Comparison of ENCODE assay signal across 12 cellular contexts in the genomic region with DNA sequence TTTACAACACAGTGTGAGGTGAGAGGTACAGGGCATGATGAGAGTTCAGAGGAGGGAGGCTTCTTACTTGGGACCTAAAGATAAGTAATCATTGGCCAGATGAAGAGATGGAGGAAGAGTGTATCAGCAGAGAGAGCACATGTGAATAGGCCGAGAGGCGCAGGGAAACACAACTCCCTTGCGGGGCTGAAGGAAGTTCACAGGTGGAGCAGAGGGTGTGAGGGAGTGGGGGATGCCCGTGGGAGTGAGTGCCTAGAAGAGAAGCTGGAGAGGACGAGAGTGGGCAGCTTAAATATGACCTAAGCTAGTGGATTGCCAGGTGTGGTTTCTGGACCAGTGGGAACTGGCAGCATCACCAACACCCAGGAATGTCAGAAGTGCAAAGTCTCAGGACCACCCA.
A peak's percentile ranks its signal among the peaks of the same experiment; 100 is the strongest.
DNase-seq lines count a peak whose midpoint lies in the region; ATAC-seq and TF ChIP-seq lines count a peak whose summit lies in the region.
"Had no signal": no experiment of that assay in that cellular context is flagged by ENCODE, and none has a peak within 500 bp of the region (broad histone marks: within the 10 kb centered on the region; RNA-seq: fewer than 3 reads in every experiment).

No MANE protein-coding gene starts in this region.

- H2AFZ ChIP-seq in ACC112 (ENCODE audit: low read length, unreplicated experiment): peak overlapping the region; percentile 21
- H2AFZ ChIP-seq: PC-9 had no signal

- no peak for ATAC-seq in GM19351 (IDR thresholded peaks at IDR 0.05; ENCODE audit: unreplicated experiment)

- H3K18ac ChIP-seq in mesendoderm (ENCODE audit: low read length): no peak overlapping the region

- no peak overlapping the region for H4K5ac ChIP-seq in mesendoderm (ENCODE audit: low read length)

- H3K79me2 ChIP-seq in ACC112 (ENCODE audit: control insufficient read depth, insufficient read depth, low read length, unreplicated experiment) (no peaks in the 10 kb centered on the region), mesendoderm (ENCODE audit: control insufficient read depth, insufficient read depth, low read length) (no peaks in the 10 kb centered on the region)

- peak overlapping the region; percentile 14 for H2AK5ac ChIP-seq in mesendoderm (ENCODE audit: low read length)

- no peaks in the 10 kb centered on the region for H3K27me3 ChIP-seq in ACC112 (ENCODE audit: insufficient read depth, low read length)
- no peaks in the 10 kb centered on the region for H3K27me3 ChIP-seq in SJCRH30
- no peaks in the 10 kb centered on the region for H3K27me3 ChIP-seq in mesendoderm (ENCODE audit: insufficient read depth, low read length, poor library complexity)
- no peaks in the 10 kb centered on the region for H3K27me3 ChIP-seq in Caco-2 (replicated peaks; ENCODE audit: control insufficient read depth, insufficient read depth, low read length)

- no peak overlapping the region for H3K27ac Mint-ChIP-seq in Caco-2 (ENCODE audit: unreplicated experiment)
- H3K27ac Mint-ChIP-seq: CD4-positive, alpha-beta T cell; HFFc6; IgD-negative memory B cell had no signal

- no CpG with 5 or more reads among the region's 5 CpGs for WGBS in mesendoderm (ENCODE audit: extremely low coverage, insufficient coverage, low lambda C conversion rate)

- H3K4me1 ChIP-seq in ACC112 (ENCODE audit: control insufficient read depth, insufficient read depth, low read length, unreplicated experiment) (no peaks in the 10 kb centered on the region), HEK293 (ENCODE audit: control insufficient read depth, insufficient read depth, low read length) (peaks cover 2% of the 10 kb centered on the region; the same call in 1 of the 2 replicates), SJCRH30 (peaks cover 12% of the 10 kb centered on the region), mesendoderm (ENCODE audit: control insufficient read depth, low read depth, low read length) (peaks cover 9% of the 10 kb centered on the region), Caco-2 (no peaks in the 10 kb centered on the region)

- H3K4me2 ChIP-seq in mesendoderm (ENCODE audit: low read length): no peak overlapping the region
- H3K4me2 ChIP-seq: PC-9 had no signal

- H3K27ac ChIP-seq in ACC112 (ENCODE audit: low read depth, low read length): no peak overlapping the region
- no peak overlapping the region for H3K27ac ChIP-seq in HEK293 (ENCODE audit: extremely low read depth, low read depth, low read length)
- peak overlapping the region; percentile 40; the same call in 1 of the 2 replicates for H3K27ac ChIP-seq in SJCRH30
- peak overlapping the region; percentile 25 for H3K27ac ChIP-seq in mesendoderm (ENCODE audit: low read depth, low read length)
- H3K27ac ChIP-seq: PC-9 had no signal

- H3K9me3 ChIP-seq in HEK293 (ENCODE audit: control insufficient read depth, insufficient read depth, low read depth, low read length): no peaks in the 10 kb centered on the region
- no peaks in the 10 kb centered on the region for H3K9me3 ChIP-seq in SJCRH30 (replicated peaks)
- no peaks in the 10 kb centered on the region for H3K9me3 ChIP-seq in Caco-2

- peak in 1 of 2 experiments; percentile 37 for DNase-seq in SJCRH30
- peak; percentile 66 for DNase-seq in mesendoderm
- no peak for DNase-seq in NCI-H510A treated with DMSO at 0.1 percent for 48 hours (lab: John Stamatoyannopoulos, UW)
- DNase-seq in Caco-2: no peak
- DNase-seq: NCI-H2171 had no signal

- no peaks in the 10 kb centered on the region for H3K4me1 Mint-ChIP-seq in Caco-2 (ENCODE audit: low read depth, unreplicated experiment)
- H3K4me1 Mint-ChIP-seq: IgD-negative memory B cell had no signal

- H3K36me3 ChIP-seq in ACC112 (ENCODE audit: insufficient read depth, low read length) (no peaks in the 10 kb centered on the region), HEK293 (ENCODE audit: control insufficient read depth in 2 of 2, insufficient read depth in 1 of 2, low read length in 2 of 2) (no peaks in the 10 kb centered on the region), SJCRH30 (no peaks in the 10 kb centered on the region), mesendoderm (ENCODE audit: control insufficient read depth, insufficient read depth, low read length) (no peaks in the 10 kb centered on the region), Caco-2 (ENCODE audit: control insufficient read depth, insufficient read depth, low read length) (no peaks in the 10 kb centered on the region)

- CTCF ChIA-PET in HEK293 (lab: Yijun Ruan, JAX) (interaction anchor here (0.5 to 4.7 kb wide), 49 partner anchors 9 to 1879 kb away, joined by 3 to 72 read pairs (median 4); a partner anchor contains a TSS), Caco-2 (lab: Charles Lee) (interaction anchor here (0.7 to 1.5 kb wide), 11 partner anchors 30 to 481 kb away, joined by 3 to 23 read pairs (median 4); a partner anchor contains a TSS)

- TF ChIP-seq CTCF in HEK293 (tag by site-specific recombination; IDR thresholded peaks at IDR 0.05) (no peak), Caco-2 (IDR thresholded peaks at IDR 0.05; ENCODE audit: insufficient read depth in 1 of 2, low read depth in 1 of 2, low read length in 1 of 2, severe bottlenecking in 1 of 2, unreplicated experiment in 1 of 2) (no peak)

- peak overlapping the region; percentile 17 for H3K56ac ChIP-seq in mesendoderm (ENCODE audit: low read length)

- intact Hi-C loops in Caco-2 (cut with micrococcal nuclease; ENCODE audit: unreplicated experiment): loop anchor here (1.0 to 10.0 kb wide), 6 partner anchors 42 to 582 kb away; a partner anchor contains a TSS

- H3K79me1 ChIP-seq in mesendoderm (ENCODE audit: low read length): no peaks in the 10 kb centered on the region

- no peaks in the 10 kb centered on the region for H3K9me3 Mint-ChIP-seq in Caco-2 (ENCODE audit: unreplicated experiment)
- H3K9me3 Mint-ChIP-seq: CD4-positive, alpha-beta T cell; HFFc6; IgD-negative memory B cell had no signal

- peak overlapping the region; percentile 19 for H2BK120ac ChIP-seq in mesendoderm (ENCODE audit: low read depth, low read length)

- H3K4me3 Mint-ChIP-seq in Caco-2 (ENCODE audit: unreplicated experiment): no peak overlapping the region
- H3K4me3 Mint-ChIP-seq: CD4-positive, alpha-beta T cell; HFFc6; IgD-negative memory B cell had no signal

- no peaks in the 10 kb centered on the region for H3K36me3 Mint-ChIP-seq in Caco-2 (ENCODE audit: insufficient read depth, unreplicated experiment)
- H3K36me3 Mint-ChIP-seq: IgD-negative memory B cell had no signal

- POLR2A ChIA-PET in HEK293 (lab: Yijun Ruan, JAX) (interaction anchor here (0.8 kb wide), 1 partner anchor 98 kb away, joined by 3 read pairs; a partner anchor contains a TSS), Caco-2 (lab: Charles Lee) (no interaction called here)

- H2BK15ac ChIP-seq in mesendoderm (replicated peaks; ENCODE audit: low read depth): no peak overlapping the region

- H2BK5ac ChIP-seq in mesendoderm (ENCODE audit: low read length): peak overlapping the region; percentile 47

- BruUV-seq in Caco-2 (replicated peaks; lab: Mats Ljungman, UMichigan): no TSS peak

- H3K27me3 Mint-ChIP-seq in Caco-2 (ENCODE audit: insufficient read depth, unreplicated experiment): no peaks in the 10 kb centered on the region
- H3K27me3 Mint-ChIP-seq: CD4-positive, alpha-beta T cell had no signal

- no peak overlapping the region for H3K4me3 ChIP-seq in ACC112 (ENCODE audit: low read depth, low read length)
- H3K4me3 ChIP-seq in HEK293 (ENCODE audit: low read depth, low read length): no peak overlapping the region
- peak overlapping the region; percentile 36 for H3K4me3 ChIP-seq in SJCRH30
- no peak overlapping the region for H3K4me3 ChIP-seq in mesendoderm (ENCODE audit: low read length)
- no peak overlapping the region for H3K4me3 ChIP-seq in Caco-2 (ENCODE audit: low read depth, low read length)
- H3K4me3 ChIP-seq: PC-9 had no signal

- H3K4ac ChIP-seq in mesendoderm (ENCODE audit: low read depth, low read length): no peak overlapping the region

- no peak overlapping the region for H4K8ac ChIP-seq in mesendoderm (ENCODE audit: low read depth, low read length)

- peak overlapping the region; percentile 4 for H3K9ac ChIP-seq in mesendoderm (ENCODE audit: low read length)

- no peak overlapping the region for H3K23ac ChIP-seq in mesendoderm (ENCODE audit: low read length)

TF ChIP-seq in HEK293, 187 proteins besides CTCF, POLR2A, EP300 and RAD21 (continues in another document):
- TF ChIP-seq SCRT1 (tag by site-specific recombination; IDR thresholded peaks at IDR 0.05; ENCODE audit: borderline replicate concordance) (no peak), ZNF140 (tag by site-specific recombination; IDR thresholded peaks at IDR 0.05) (no peak), ZNF558 (tag by site-specific recombination; IDR thresholded peaks at IDR 0.05) (no peak), GLIS1 (tag by site-specific recombination; IDR thresholded peaks at IDR 0.05) (no peak)
- TF ChIP-seq, protein P1, sequence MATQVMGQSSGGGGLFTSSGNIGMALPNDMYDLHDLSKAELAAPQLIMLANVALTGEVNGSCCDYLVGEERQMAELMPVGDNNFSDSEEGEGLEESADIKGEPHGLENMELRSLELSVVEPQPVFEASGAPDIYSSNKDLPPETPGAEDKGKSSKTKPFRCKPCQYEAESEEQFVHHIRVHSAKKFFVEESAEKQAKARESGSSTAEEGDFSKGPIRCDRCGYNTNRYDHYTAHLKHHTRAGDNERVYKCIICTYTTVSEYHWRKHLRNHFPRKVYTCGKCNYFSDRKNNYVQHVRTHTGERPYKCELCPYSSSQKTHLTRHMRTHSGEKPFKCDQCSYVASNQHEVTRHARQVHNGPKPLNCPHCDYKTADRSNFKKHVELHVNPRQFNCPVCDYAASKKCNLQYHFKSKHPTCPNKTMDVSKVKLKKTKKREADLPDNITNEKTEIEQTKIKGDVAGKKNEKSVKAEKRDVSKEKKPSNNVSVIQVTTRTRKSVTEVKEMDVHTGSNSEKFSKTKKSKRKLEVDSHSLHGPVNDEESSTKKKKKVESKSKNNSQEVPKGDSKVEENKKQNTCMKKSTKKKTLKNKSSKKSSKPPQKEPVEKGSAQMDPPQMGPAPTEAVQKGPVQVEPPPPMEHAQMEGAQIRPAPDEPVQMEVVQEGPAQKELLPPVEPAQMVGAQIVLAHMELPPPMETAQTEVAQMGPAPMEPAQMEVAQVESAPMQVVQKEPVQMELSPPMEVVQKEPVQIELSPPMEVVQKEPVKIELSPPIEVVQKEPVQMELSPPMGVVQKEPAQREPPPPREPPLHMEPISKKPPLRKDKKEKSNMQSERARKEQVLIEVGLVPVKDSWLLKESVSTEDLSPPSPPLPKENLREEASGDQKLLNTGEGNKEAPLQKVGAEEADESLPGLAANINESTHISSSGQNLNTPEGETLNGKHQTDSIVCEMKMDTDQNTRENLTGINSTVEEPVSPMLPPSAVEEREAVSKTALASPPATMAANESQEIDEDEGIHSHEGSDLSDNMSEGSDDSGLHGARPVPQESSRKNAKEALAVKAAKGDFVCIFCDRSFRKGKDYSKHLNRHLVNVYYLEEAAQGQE (tag by site-specific recombination; IDR thresholded peaks at IDR 0.05): no peak

Comparison
In these comparisons a context has a peak if more than half of its experiments do, and no peak if none do; other contexts are left out.
1. H3K27ac ChIP-seq: peak in SJCRH30 (single experiment) and mesendoderm (single experiment); none in ACC112 (single experiment) and HEK293 (single experiment).